In the genomic region with DNA sequence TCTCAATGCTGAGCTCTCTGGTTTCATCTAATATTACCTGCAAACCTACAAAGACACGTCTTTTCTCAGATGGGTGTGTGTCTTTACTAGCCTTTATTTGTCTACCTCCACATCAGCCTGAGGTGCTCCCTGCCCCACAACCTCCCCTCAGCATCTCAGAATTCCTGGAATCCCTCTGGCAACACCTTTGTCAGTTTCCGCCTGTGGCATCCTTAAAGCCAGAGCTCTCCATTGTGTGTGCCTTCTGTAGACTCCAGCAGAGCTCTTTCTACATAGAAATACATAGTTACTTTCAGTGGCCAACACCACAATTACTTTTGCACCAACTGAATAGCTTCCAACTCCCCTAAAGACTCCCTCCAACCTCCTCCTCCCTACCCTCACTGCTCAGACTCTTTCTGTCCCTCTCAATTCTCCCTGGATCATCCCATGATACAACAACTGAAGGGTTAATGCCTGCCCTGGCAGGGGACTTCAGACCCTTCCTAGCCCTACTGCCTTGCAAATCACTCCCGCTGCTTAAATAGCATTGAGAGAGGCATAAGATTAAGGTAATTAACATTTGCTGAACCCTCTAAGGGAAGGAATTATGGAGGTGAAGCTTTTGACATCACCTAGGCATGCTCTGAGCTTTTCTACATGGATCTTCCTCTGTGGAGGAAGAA, we compare ENCODE assay signal across 20 cellular contexts.
"Had no signal": no experiment of that assay in that cellular context is flagged by ENCODE, and none has a peak within 500 bp of the region (broad histone marks: within the 10 kb centered on the region; RNA-seq: fewer than 3 reads in every experiment).

No MANE protein-coding gene starts in this region.

- H3K27ac Mint-ChIP-seq: effector memory CD8-positive, alpha-beta T cell; nephron; stimulated activated effector memory CD8-positive, alpha-beta T cell treated with anti-CD3 and anti-CD28 coated beads, Interleukin-12 subunit alpha, Interleukin-12 subunit beta, amount 100 ng/mL, for 72 hours had no signal

- H3K9me3 Mint-ChIP-seq: effector memory CD8-positive, alpha-beta T cell; naive thymus-derived CD4-positive, alpha-beta T cell; nephron; stimulated activated effector memory CD8-positive, alpha-beta T cell treated with anti-CD3 and anti-CD28 coated beads, Interleukin-12 subunit alpha, Interleukin-12 subunit beta, amount 100 ng/mL, for 72 hours had no signal

- H3K27ac ChIP-seq: left lung, psoas muscle, sigmoid colon, stomach, thyroid gland had no signal

- H3K4me3 ChIP-seq: left lung, psoas muscle, sigmoid colon, stomach, thyroid gland had no signal

- H3K4me3 Mint-ChIP-seq: effector memory CD8-positive, alpha-beta T cell; naive thymus-derived CD4-positive, alpha-beta T cell; nephron; stimulated activated effector memory CD8-positive, alpha-beta T cell treated with anti-CD3 and anti-CD28 coated beads, Interleukin-12 subunit alpha, Interleukin-12 subunit beta, amount 100 ng/mL, for 72 hours had no signal

- H3K4me1 ChIP-seq: left lung, psoas muscle, sigmoid colon, stomach, thyroid gland had no signal

- DNase-seq: cortex of kidney; effector memory CD8-positive, alpha-beta T cell; hypothalamus; left cardiac atrium; left lung; mesenchymal stem cell; midbrain; naive thymus-derived CD4-positive, alpha-beta T cell; nucleus accumbens; psoas muscle; right cardiac atrium; sigmoid colon; stimulated activated CD4-positive, alpha-beta T cell treated with anti-CD3 and anti-CD28 coated beads, Interleukin-2, amount 100 ng/mL, for 24 hours; stimulated activated CD4-positive, alpha-beta T cell treated with anti-CD3 and anti-CD28 coated beads, Interleukin-4, amount 100 ng/mL, for 24 hours; stimulated activated naive CD4-positive, alpha-beta T cell treated with Interleukin-2 at 50 U/mL for 16 hours; stomach; thyroid gland; trophoblast cell had no signal

- H3K9me3 ChIP-seq: left lung, psoas muscle, sigmoid colon, stomach, thyroid gland had no signal

- H3K27me3 ChIP-seq: left lung, sigmoid colon, thyroid gland had no signal

- H3K4me1 Mint-ChIP-seq: nephron; stimulated activated effector memory CD8-positive, alpha-beta T cell treated with anti-CD3 and anti-CD28 coated beads, Interleukin-12 subunit alpha, Interleukin-12 subunit beta, amount 100 ng/mL, for 72 hours had no signal

- H3K36me3 ChIP-seq: left lung, sigmoid colon, stomach, thyroid gland had no signal

- ATAC-seq: effector memory CD8-positive, alpha-beta T cell; left cardiac atrium; left lung; naive thymus-derived CD4-positive, alpha-beta T cell; psoas muscle; right cardiac atrium; stimulated activated effector memory CD8-positive, alpha-beta T cell treated with anti-CD3 and anti-CD28 coated beads, Interleukin-12 subunit alpha, Interleukin-12 subunit beta, amount 100 ng/mL, for 72 hours had no signal

- H3K36me3 Mint-ChIP-seq: naive thymus-derived CD4-positive, alpha-beta T cell; stimulated activated effector memory CD8-positive, alpha-beta T cell treated with anti-CD3 and anti-CD28 coated beads, Interleukin-12 subunit alpha, Interleukin-12 subunit beta, amount 100 ng/mL, for 72 hours had no signal
